ENCODE assay signal across 34 cellular contexts in the genomic region with DNA sequence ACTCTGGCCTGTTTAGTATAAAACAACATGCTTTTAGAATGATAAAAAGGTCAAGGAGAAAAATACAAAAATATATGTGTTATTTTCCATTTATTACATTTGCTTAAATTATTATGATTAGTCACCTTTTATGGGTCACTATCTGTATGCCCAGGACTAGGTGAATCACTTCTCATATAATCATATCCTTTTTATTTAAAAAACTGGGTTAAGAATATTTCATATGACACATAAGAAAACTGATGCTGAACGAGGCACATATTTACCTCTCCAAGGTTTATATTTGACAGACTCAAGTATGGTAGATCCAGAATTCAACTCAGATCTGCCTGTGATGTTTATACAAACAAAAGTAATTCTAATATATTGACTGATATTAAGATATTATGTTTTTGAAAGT.
"Had no signal": no experiment of that assay in that cellular context is flagged by ENCODE, and none has a peak within 500 bp of the region (broad histone marks: within the 10 kb centered on the region; RNA-seq: fewer than 3 reads in every experiment).

No MANE protein-coding gene starts in this region.

- H3K27me3 ChIP-seq: MG63 had no signal

- H3K4me2 ChIP-seq: KMS-11 had no signal

- H3K9ac ChIP-seq: KMS-11 had no signal

- H3K27ac ChIP-seq: KMS-11 had no signal

- DNase-seq: Karpas-422, Kasumi-1, MG63, MM.1S, MV-4-11, NCI-H1048, NCI-H1092, NCI-H1092 treated with DMSO at 0.1 percent for 48 hours, NCI-H1105, NCI-H1105 treated with DMSO at 0.1 percent for 48 hours, NCI-H1417, NCI-H1417 treated with DMSO at 0.1 percent for 48 hours, NCI-H1436, NCI-H1436 treated with DMSO at 0.1 percent for 48 hours, NCI-H146, NCI-H1694, NCI-H1694 treated with DMSO at 0.1 percent for 48 hours, NCI-H187, NCI-H187 treated with DMSO at 0.1 percent for 48 hours, NCI-H1930, NCI-H2029, NCI-H2029 treated with DMSO at 0.1 percent for 48 hours, NCI-H2081, NCI-H2081 treated with DMSO at 0.1 percent for 48 hours, NCI-H2107, NCI-H2171, NCI-H2171 treated with DMSO at 0.1 percent for 48 hours, NCI-H2227 treated with DMSO at 0.1 percent for 48 hours, NCI-H226, NCI-H345, NCI-H446, NCI-H446 treated with DMSO at 0.1 percent for 48 hours, NCI-H510A had no signal

- H3K4me3 ChIP-seq: MG63 had no signal

- H3K9me3 ChIP-seq: MG63 had no signal

- H3K36me3 ChIP-seq: MG63 had no signal
